8 cellular contexts compared by ENCODE assay signal in genomic region chr20:57392512-57393271, GRCh38. TPM values are rescaled to one million over a fixed set of nuclear protein-coding genes. Genes with fewer than 3 reads are reported as not detected.
DNase-seq lines count a peak whose midpoint lies in the region; ATAC-seq and TF ChIP-seq lines count a peak whose summit lies in the region.

No MANE protein-coding gene starts in this region.

- no peak overlapping the region for H3K27ac ChIP-seq in PC-9

- H3K4me1 ChIP-seq in PC-9 (replicated peaks; ENCODE audit: insufficient read depth): peaks cover 12% of the 10 kb centered on the region

- peak overlapping the region; percentile 52; the same call in 1 of the 2 replicates for H3K4me3 ChIP-seq in PC-9

- DNase-seq in PC-9: no peak
- peak; percentile 55 to 78 (median 62) for DNase-seq in activated naive CD4-positive, alpha-beta T cell (lab: John Stamatoyannopoulos, UW)
- peak; percentile 82 for DNase-seq in left ventricle myocardium superior
- peak; percentile 55 to 61 for DNase-seq in stimulated activated CD4-positive, alpha-beta T cell treated with anti-CD3 and anti-CD28 coated beads, Interleukin-12 subunit alpha, Interleukin-12 subunit beta, amount 100 ng/mL, for 24 hours (ENCODE audit: low read depth in 2 of 2)
- DNase-seq in HCEC 1CT: no peak
- no peak for DNase-seq in NCI-H82 treated with DMSO at 0.1 percent for 48 hours (lab: John Stamatoyannopoulos, UW; ENCODE audit: unreplicated experiment)

- intact Hi-C loops in PC-9 (cut with micrococcal nuclease; ENCODE audit: unreplicated experiment) (loop anchor here (2.0 kb wide), 1 partner anchor 42 kb away; no protein-coding TSS in a partner anchor), left ventricle myocardium superior (cut with micrococcal nuclease) (no loop called here)

- CTCF ChIA-PET in PC-9 (lab: Charles Lee): no interaction called here

- H3K79me2 ChIP-seq in PC-9 (ENCODE audit: low read depth): no peaks in the 10 kb centered on the region

- H3K27me3 ChIP-seq in PC-9 (ENCODE audit: insufficient read depth, low read depth): no peaks in the 10 kb centered on the region

- H2AFZ ChIP-seq in PC-9: no peak overlapping the region

- H3K9me2 ChIP-seq in PC-9 (ENCODE audit: insufficient read depth): no peaks in the 10 kb centered on the region

- peak overlapping the region; percentile 80 for H3K4me2 ChIP-seq in PC-9

- peaks cover 11% of the 10 kb centered on the region; the same call in 1 of the 2 replicates for H3F3A ChIP-seq in PC-9 (ENCODE audit: insufficient read depth, low read depth)

- H3K36me3 ChIP-seq in PC-9 (ENCODE audit: low read depth): no peaks in the 10 kb centered on the region

- ATAC-seq in GM19351 (IDR thresholded peaks at IDR 0.05; ENCODE audit: unreplicated experiment) (peak; percentile 11), left ventricle myocardium superior (peak; percentile 57), GM18517 (IDR thresholded peaks at IDR 0.05; ENCODE audit: unreplicated experiment) (no peak)

- BruUV-seq in PC-9 (replicated peaks; lab: Mats Ljungman, UMichigan): no TSS peak

- POLR2A ChIA-PET in PC-9 (lab: Charles Lee; ENCODE audit: unreplicated experiment): interaction anchor here (0.5 to 0.6 kb wide), 2 partner anchors 35 to 56 kb away, joined by 10 to 24 read pairs; no protein-coding TSS in a partner anchor

- TF ChIP-seq CTCF in PC-9 (conservative IDR thresholded peaks at IDR 0.05): no peak

- H4K20me1 ChIP-seq in PC-9 (ENCODE audit: insufficient read depth): 0 out of 2 replicates have a peak, but pooled peaks cover 7% of the 10 kb centered on the region

- no peaks in the 10 kb centered on the region for H3K9me3 ChIP-seq in PC-9 (ENCODE audit: insufficient read depth, low read depth)

RNA-seq across cellular contexts. Expression of gene RBM38, which starts 1.5 kb away (rescaled TPM):
- total RNA-seq in PC-9 (2021) (19.3 and 25.6 TPM in 2 replicates), left ventricle myocardium superior (89.3 TPM)

RNA-seq across cellular contexts. Expression of gene RAE1, which starts 41.6 kb away (rescaled TPM):
- total RNA-seq in PC-9 (2021) (26.1 and 38.4 TPM in 2 replicates), left ventricle myocardium superior (15.1 TPM)

Comparison
In these comparisons a context has a peak if more than half of its experiments do, and no peak if none do; other contexts are left out.
1. DNase-seq: peak in activated naive CD4-positive, alpha-beta T cell (4 of 4), left ventricle myocardium superior (single experiment) and stimulated activated CD4-positive, alpha-beta T cell treated with anti-CD3 and anti-CD28 coated beads, Interleukin-12 subunit alpha, Interleukin-12 subunit beta, amount 100 ng/mL, for 24 hours (2 of 2); none in PC-9 (0 of 2), HCEC 1CT (single experiment) and NCI-H82 treated with DMSO at 0.1 percent for 48 hours (single experiment).